4 cellular contexts compared by ENCODE assay signal in genomic region chr3:22765679-22766078, GRCh38.
TF ChIP-seq lines count a peak whose summit lies in the region.

No MANE protein-coding gene starts in this region.

TF ChIP-seq in HepG2, 621 proteins besides CTCF, POLR2A, EP300 and RAD21:
- TF ChIP-seq MAFF (IDR thresholded peaks at IDR 0.05; ENCODE audit: low read depth, low read length) = peak; percentile 67
- TF ChIP-seq MAFK (conservative IDR thresholded peaks at IDR 0.05 in 1 of 2, IDR thresholded peaks at IDR 0.05 in 1 of 2; ENCODE audit: low read length in 2 of 2) = peak; percentile 47 to 79; a peak in 3 of 4 replicates
- TF ChIP-seq HMG20B (CRISPR knock-in tag; conservative IDR thresholded peaks at IDR 0.05) = no peak

TF ChIP-seq in A549, 52 proteins besides CTCF, POLR2A, EP300 and RAD21:
- no peak for TF ChIP-seq CHD2 (IDR thresholded peaks at IDR 0.05; ENCODE audit: low read length, partially characterized antibody)
- peak; percentile 68 for TF ChIP-seq MAFK (IDR thresholded peaks at IDR 0.05; ENCODE audit: partially characterized antibody)
- no peak for TF ChIP-seq ELK1 (IDR thresholded peaks at IDR 0.05; ENCODE audit: low read depth, low read length)
- no peak for TF ChIP-seq ZC3H11A (IDR thresholded peaks at IDR 0.05)
- TF ChIP-seq TFCP2L1 (CRISPR knock-in tag; IDR thresholded peaks at IDR 0.05) = no peak

TF ChIP-seq in IMR-90, 13 proteins besides CTCF, POLR2A, EP300 and RAD21:
- peak; percentile 64 for TF ChIP-seq MAFK (IDR thresholded peaks at IDR 0.05; ENCODE audit: low read depth, low read length)
- TF ChIP-seq BHLHE40 (IDR thresholded peaks at IDR 0.05; ENCODE audit: low read depth, low read length) = no peak

TF ChIP-seq in K562, 482 proteins besides CTCF, POLR2A, EP300 and RAD21:
- TF ChIP-seq MAFG (tag; conservative IDR thresholded peaks at IDR 0.05) (0 out of 2 replicates have a peak, but pooled peaks have one; percentile 31), MAFK (IDR thresholded peaks at IDR 0.05; ENCODE audit: low read length) (peak; percentile 27; the same call in 1 of the 2 replicates), C11orf30 (IDR thresholded peaks at IDR 0.05; ENCODE audit: low read depth) (peak; percentile 24; the same call in 1 of the 2 replicates), MAFF (IDR thresholded peaks at IDR 0.05; ENCODE audit: low read length) (peak; percentile 34; the same call in 1 of the 2 replicates), U2AF2 (optimal IDR thresholded peaks at IDR 0.05; ENCODE audit: low read depth, low read length) (no peak), NFATC3 (IDR thresholded peaks at IDR 0.05) (no peak), ZNF174 (CRISPR knock-in tag; IDR thresholded peaks at IDR 0.05) (no peak), HMG20A (CRISPR knock-in tag; conservative IDR thresholded peaks at IDR 0.05) (no peak), AFF4 (CRISPR knock-in tag; IDR thresholded peaks at IDR 0.05) (no peak), ZNF316 (IDR thresholded peaks at IDR 0.05) (peak; percentile 72), CREB5 (CRISPR knock-in tag; IDR thresholded peaks at IDR 0.05) (no peak)
